In genomic region chr12:24903305-24904088, GRCh38 we compare ENCODE assay signal across 8 cellular contexts. TPM values are rescaled to one million over a fixed set of nuclear protein-coding genes. Genes with fewer than 3 reads are reported as not detected.
DNase-seq lines count a peak whose midpoint lies in the region; ATAC-seq, FAIRE-seq and TF ChIP-seq lines count a peak whose summit lies in the region.
"Had no signal": no experiment of that assay in that cellular context is flagged by ENCODE, and none has a peak within 500 bp of the region (broad histone marks: within the 10 kb centered on the region; RNA-seq: fewer than 3 reads in every experiment).

No MANE protein-coding gene starts in this region.

- peaks cover 24% of the 10 kb centered on the region for H3K36me3 ChIP-seq in HUES48 (ENCODE audit: control insufficient read depth, insufficient read depth, low read length)
- H3K36me3 ChIP-seq in kidney epithelial cell (ENCODE audit: control insufficient read depth, insufficient read depth, low read length): no peaks in the 10 kb centered on the region
- no peaks in the 10 kb centered on the region for H3K36me3 ChIP-seq in stomach smooth muscle (ENCODE audit: control insufficient read depth in 2 of 2, insufficient read depth in 2 of 2, low read length in 2 of 2)

- H3K4me1 ChIP-seq in HUES48 (ENCODE audit: control insufficient read depth, insufficient read depth, low read length) (peaks cover 49% of the 10 kb centered on the region), stomach smooth muscle (ENCODE audit: control insufficient read depth, insufficient read depth, low read length) (peaks cover 12% of the 10 kb centered on the region)

- FAIRE-seq in GM19239 (lab: Jason Lieb, UNC): no peak

- H3K4me3 ChIP-seq in HUES48 (ENCODE audit: low read depth, low read length) (peak overlapping the region; percentile 91), astrocyte of the spinal cord (ENCODE audit: low read depth, low read length) (peak overlapping the region; percentile 46), kidney epithelial cell (ENCODE audit: low read depth, low read length) (peak overlapping the region; percentile 51), stomach smooth muscle (ENCODE audit: low read length in 2 of 2) (peak overlapping the region; percentile 63 to 77)

- DNase-seq in astrocyte of the spinal cord (ENCODE audit: low read depth, low spot score): peak; percentile 43
- no peak for DNase-seq in kidney epithelial cell (ENCODE audit: low read depth)
- DNase-seq in GM19239 (ENCODE audit: insufficient read length, low spot score): no peak

- no peak for TF ChIP-seq CTCF in astrocyte of the spinal cord (IDR thresholded peaks at IDR 0.05; ENCODE audit: low read depth, low read length)
- no peak for TF ChIP-seq CTCF in kidney epithelial cell (IDR thresholded peaks at IDR 0.05; ENCODE audit: insufficient read depth, low read length, poor library complexity, severe bottlenecking)

- H3K27ac ChIP-seq in HUES48 (ENCODE audit: low read depth, low read length): peak overlapping the region; percentile 74
- no peak overlapping the region for H3K27ac ChIP-seq in stomach smooth muscle (ENCODE audit: low read length)

- ATAC-seq in HG03342 (IDR thresholded peaks at IDR 0.05; ENCODE audit: unreplicated experiment) (no peak), GM21423 (IDR thresholded peaks at IDR 0.05; ENCODE audit: unreplicated experiment) (no peak)
- ATAC-seq: Panc1 had no signal

- H3K27me3 ChIP-seq in HUES48 (ENCODE audit: control insufficient read depth, insufficient read depth, low read length): peaks cover 9% of the 10 kb centered on the region; the same call in 1 of the 2 replicates
- H3K27me3 ChIP-seq in kidney epithelial cell (ENCODE audit: control insufficient read depth, insufficient read depth, low read length): no peaks in the 10 kb centered on the region
- H3K27me3 ChIP-seq in stomach smooth muscle (ENCODE audit: control insufficient read depth in 1 of 2, insufficient read depth in 2 of 2, low read length in 2 of 2): peaks cover 13 to 22% of the 10 kb centered on the region in 2 donors

- H3K9me3 ChIP-seq in HUES48 (ENCODE audit: control insufficient read depth, insufficient read depth, low read length): no peaks in the 10 kb centered on the region
- no peaks in the 10 kb centered on the region for H3K9me3 ChIP-seq in stomach smooth muscle (ENCODE audit: control insufficient read depth in 2 of 2, low read length in 2 of 2)

- in situ Hi-C loops in astrocyte of the spinal cord (cut with HindIII; ENCODE audit: low sequenced_read_pairs): no loop called here

- peak overlapping the region; percentile 52; the same call in 1 of the 2 replicates for H3K9ac ChIP-seq in HUES48 (ENCODE audit: low read depth, low read length)
- no peak overlapping the region for H3K9ac ChIP-seq in stomach smooth muscle (ENCODE audit: low read length in 2 of 2)

RNA-seq across cellular contexts. Expression of gene BCAT1, which starts 45.4 kb away (rescaled TPM):
- total RNA-seq in kidney epithelial cell: 89.1 and 103 TPM in 2 replicates
